In the genomic region with DNA sequence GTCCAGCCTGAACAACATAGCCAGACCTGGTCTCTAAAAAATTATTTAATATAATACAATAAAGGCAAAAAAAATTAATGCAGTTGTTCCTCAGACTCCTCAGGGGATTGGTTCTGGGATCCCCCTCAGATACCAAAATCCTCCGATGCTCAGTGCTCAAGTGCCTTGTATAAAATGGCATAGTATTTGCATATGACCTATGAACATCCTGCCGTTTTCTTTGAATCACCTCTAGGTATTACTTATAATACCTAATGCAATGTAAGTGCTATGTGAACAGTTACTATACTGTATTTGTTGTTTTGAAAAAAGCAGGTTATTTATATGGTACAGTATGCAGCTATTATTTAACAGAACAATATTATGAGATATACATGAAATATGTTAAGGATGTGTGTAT, we compare ENCODE assay signal across 21 cellular contexts.
"Had no signal": no experiment of that assay in that cellular context is flagged by ENCODE, and none has a peak within 500 bp of the region (broad histone marks: within the 10 kb centered on the region; RNA-seq: fewer than 3 reads in every experiment).

No MANE protein-coding gene starts in this region.

- ATAC-seq: left cardiac atrium; lower lobe of right lung; natural killer cell treated with Interleukin-12 subunit alpha and Interleukin-12 subunit beta and Interleukin-15 and Interleukin-18, amount 100 ng/mL, for 72 hours; pancreas; right cardiac atrium had no signal

- DNase-seq: cortex of kidney; dorsolateral prefrontal cortex; effector CD8-positive, alpha-beta T cell; foreskin melanocyte; head of caudate nucleus; kidney; left cardiac atrium; left ventricle myocardium inferior; lower lobe of right lung; mesenchymal stem cell; midbrain; nucleus accumbens; pancreas; right cardiac atrium; stimulated activated CD4-positive, alpha-beta T cell treated with anti-CD3 and anti-CD28 coated beads, Interleukin-2, amount 100 ng/mL, for 48 hours; stomach; substantia nigra; transverse colon had no signal

- H3K27ac Mint-ChIP-seq: natural killer cell treated with Interleukin-12 subunit alpha and Interleukin-12 subunit beta and Interleukin-15 and Interleukin-18, amount 100 ng/mL, for 72 hours; neural progenitor cell; progenitor cell of endocrine pancreas had no signal

- H3K4me1 Mint-ChIP-seq: neural progenitor cell had no signal

- H3K4me3 Mint-ChIP-seq: natural killer cell treated with Interleukin-12 subunit alpha and Interleukin-12 subunit beta and Interleukin-15 and Interleukin-18, amount 100 ng/mL, for 72 hours; neural progenitor cell had no signal

- H3K27me3 Mint-ChIP-seq: natural killer cell treated with Interleukin-12 subunit alpha and Interleukin-12 subunit beta and Interleukin-15 and Interleukin-18, amount 100 ng/mL, for 72 hours; progenitor cell of endocrine pancreas had no signal

- H3K9me3 Mint-ChIP-seq: natural killer cell treated with Interleukin-12 subunit alpha and Interleukin-12 subunit beta and Interleukin-15 and Interleukin-18, amount 100 ng/mL, for 72 hours; neural progenitor cell had no signal
